In the genomic region with DNA sequence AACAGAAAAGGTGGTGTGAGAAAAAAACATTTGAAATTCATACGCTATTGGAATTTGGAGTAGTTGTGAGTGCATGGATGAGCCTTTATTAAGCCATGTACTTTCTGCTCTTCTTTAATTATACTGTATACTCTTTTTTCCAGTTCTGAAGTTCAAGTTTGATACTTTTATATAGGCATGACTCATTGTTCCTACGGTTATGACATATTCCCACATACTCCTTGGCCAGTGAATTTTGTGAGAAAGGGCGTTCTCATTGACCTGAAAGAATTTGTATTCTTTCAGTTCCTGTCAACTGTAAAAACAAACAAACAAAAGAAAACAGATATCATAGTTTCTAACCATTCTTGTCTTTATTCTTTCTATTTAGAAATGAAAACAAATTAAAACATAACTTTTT, we compare ENCODE assay signal across 17 cellular contexts.
DNase-seq lines count a peak whose midpoint lies in the region; ATAC-seq, FAIRE-seq and TF ChIP-seq lines count a peak whose summit lies in the region.
"Had no signal": no experiment of that assay in that cellular context is flagged by ENCODE, and none has a peak within 500 bp of the region (broad histone marks: within the 10 kb centered on the region; RNA-seq: fewer than 3 reads in every experiment).

No MANE protein-coding gene starts in this region.

- H3K4me3 ChIP-seq in GM23338 (no peak overlapping the region), fibroblast of mammary gland (ENCODE audit: control insufficient read depth, low read depth, low read length) (no peak overlapping the region), pancreas (no peak overlapping the region), A673 (ENCODE audit: low read depth, low read length, poor library complexity, severe bottlenecking) (no peak overlapping the region)
- H3K4me3 ChIP-seq: GM12878, transverse colon had no signal

- H3K27me3 Mint-ChIP-seq in GM23338 (ENCODE audit: insufficient read depth, low read depth, poor library complexity) (peaks cover 2% of the 10 kb centered on the region), mesothelial cell of epicardium (ENCODE audit: low read depth) (no peaks in the 10 kb centered on the region)
- H3K27me3 Mint-ChIP-seq: central memory CD8-positive, alpha-beta T cell had no signal

- H3K36me3 Mint-ChIP-seq in GM23338 (ENCODE audit: low read depth), result no peaks in the 10 kb centered on the region
- H3K36me3 Mint-ChIP-seq in mesothelial cell of epicardium, result no peaks in the 10 kb centered on the region
- H3K36me3 Mint-ChIP-seq: WTC11 had no signal

- no peaks in the 10 kb centered on the region for H3K9me3 Mint-ChIP-seq in GM23338
- H3K9me3 Mint-ChIP-seq in mesothelial cell of epicardium, result no peaks in the 10 kb centered on the region
- H3K9me3 Mint-ChIP-seq: WTC11 had no signal

- TF ChIP-seq CTCF in GM23338 (conservative IDR thresholded peaks at IDR 0.05; ENCODE audit: low read depth in 2 of 2) (no peak), fibroblast of mammary gland (conservative IDR thresholded peaks at IDR 0.05; ENCODE audit: control insufficient read depth, insufficient read depth, low read depth, low read length) (no peak), pancreas (IDR thresholded peaks at IDR 0.05) (no peak), A673 (conservative IDR thresholded peaks at IDR 0.05; ENCODE audit: low read depth, low read length) (no peak), mesothelial cell of epicardium (IDR thresholded peaks at IDR 0.05; ENCODE audit: unreplicated experiment) (no peak)

- H3K9me3 ChIP-seq in pancreas (no peaks in the 10 kb centered on the region), A673 (ENCODE audit: low read depth, low read length, poor library complexity, severe bottlenecking) (no peaks in the 10 kb centered on the region)
- H3K9me3 ChIP-seq: BE2C, transverse colon had no signal

- POLR2A ChIA-PET in A673 (lab: Charles Lee; ENCODE audit: low non-redundant PET), result no interaction called here

- 0 out of 2 replicates have a peak overlapping the region, but pooled peaks have one; percentile 58 for H2AFZ ChIP-seq in GM23338

- H3K27ac ChIP-seq in GM23338 (ENCODE audit: low read depth) (no peak overlapping the region), pancreas (no peak overlapping the region), A673 (ENCODE audit: low read depth, low read length, poor library complexity, severe bottlenecking) (no peak overlapping the region)
- H3K27ac ChIP-seq: transverse colon had no signal

- H3K4me3 Mint-ChIP-seq in GM23338 (no peak overlapping the region), mesothelial cell of epicardium (no peak overlapping the region)
- H3K4me3 Mint-ChIP-seq: central memory CD8-positive, alpha-beta T cell; WTC11 had no signal

- no peaks in the 10 kb centered on the region for H3K27me3 ChIP-seq in GM23338 (ENCODE audit: insufficient read depth)
- H3K27me3 ChIP-seq in pancreas, result no peaks in the 10 kb centered on the region
- no peaks in the 10 kb centered on the region for H3K27me3 ChIP-seq in A673 (replicated peaks; ENCODE audit: insufficient read depth, low read depth, low read length, poor library complexity)
- H3K27me3 ChIP-seq: BE2C, transverse colon had no signal

- WGBS in pancreas, 2 donors, result 90 to 93% methylated on average over 3 of the region's 3 CpGs

- CTCF ChIA-PET in A673 (lab: Charles Lee), result no interaction called here

- peaks cover 6% of the 10 kb centered on the region; the same call in 1 of the 2 replicates for H3K9me2 ChIP-seq in GM23338 (ENCODE audit: insufficient read depth)

- intact Hi-C loops in pancreas (cut with DNase I), result loop anchor here in 1 of 3 donors (10.0 kb wide), 1 partner anchor 138 kb away; no protein-coding TSS in a partner anchor
- intact Hi-C loops in A673 (cut with micrococcal nuclease; ENCODE audit: unreplicated experiment), result no loop called here

- FAIRE-seq in pancreas (lab: Jason Lieb, UNC), result peak; percentile 51
- FAIRE-seq: GM12878 had no signal

- H3K27ac Mint-ChIP-seq in GM23338, result no peak overlapping the region
- H3K27ac Mint-ChIP-seq in mesothelial cell of epicardium, result no peak overlapping the region

- H3K36me3 ChIP-seq in GM23338 (ENCODE audit: insufficient read depth) (no peaks in the 10 kb centered on the region), pancreas (no peaks in the 10 kb centered on the region), A673 (ENCODE audit: insufficient read depth, low read length, poor library complexity, severe bottlenecking) (no peaks in the 10 kb centered on the region)
- H3K36me3 ChIP-seq: BE2C, transverse colon had no signal

- ATAC-seq in GM23338 (no peak), pancreas (no peak)
- ATAC-seq: esophagus mucosa, WTC11 had no signal

- DNase-seq in GM23338 (ENCODE audit: low spot score), result no peak
- DNase-seq in amniotic epithelial cell (ENCODE audit: low read depth), result peak; percentile 83
- peak; percentile 83 for DNase-seq in fibroblast of mammary gland (ENCODE audit: low read depth)
- DNase-seq in pancreas, result no peak
- DNase-seq in NCI-H2196 treated with DMSO at 0.1 percent for 48 hours (lab: John Stamatoyannopoulos, UW; ENCODE audit: unreplicated experiment), result no peak
- no peak for DNase-seq in medulla oblongata (ENCODE audit: extremely low spot score)
- DNase-seq in A673 (ENCODE audit: low spot score), result no peak
- no peak for DNase-seq in mesothelial cell of epicardium (ENCODE audit: low spot score in 2 of 2, unreplicated experiment in 2 of 2)
- DNase-seq: BE2C, DND-41, midbrain, NCI-H2227 treated with DMSO at 0.1 percent for 48 hours, transverse colon had no signal

- H4K20me1 ChIP-seq in GM23338 (replicated peaks; ENCODE audit: insufficient read depth), result no peaks in the 10 kb centered on the region

- BruUV-seq in A673 (replicated peaks; lab: Mats Ljungman, UMichigan), result no TSS peak

- peaks cover 31% of the 10 kb centered on the region for H3K4me1 ChIP-seq in GM23338 (ENCODE audit: insufficient read depth)
- no peaks in the 10 kb centered on the region for H3K4me1 ChIP-seq in pancreas
- no peaks in the 10 kb centered on the region for H3K4me1 ChIP-seq in A673 (ENCODE audit: insufficient read depth, low read length, poor library complexity, severe bottlenecking)
- H3K4me1 ChIP-seq: BE2C had no signal

- H3F3A ChIP-seq in GM23338 (replicated peaks; ENCODE audit: low read depth), result no peaks in the 10 kb centered on the region

- H3K79me2 ChIP-seq in GM23338 (replicated peaks; ENCODE audit: insufficient read depth), result no peaks in the 10 kb centered on the region

- H3K4me1 Mint-ChIP-seq in GM23338 (peaks cover 16% of the 10 kb centered on the region), mesothelial cell of epicardium (peaks cover 23% of the 10 kb centered on the region)
- H3K4me1 Mint-ChIP-seq: central memory CD8-positive, alpha-beta T cell had no signal

- H3K4me2 ChIP-seq in GM23338, result no peak overlapping the region

TF ChIP-seq in GM23338, 12 proteins besides CTCF, POLR2A, EP300 and RAD21 (continues in another document):
- TF ChIP-seq NANOG (IDR thresholded peaks at IDR 0.05; ENCODE audit: borderline replicate concordance) (no peak), JUNB (IDR thresholded peaks at IDR 0.05; ENCODE audit: unreplicated experiment) (no peak), ZNF114 (CRISPR knock-in tag; IDR thresholded peaks at IDR 0.05) (no peak), STAT1 (IDR thresholded peaks at IDR 0.05; ENCODE audit: unreplicated experiment) (no peak), EZH2 (IDR thresholded peaks at IDR 0.05; ENCODE audit: low read depth, unreplicated experiment) (no peak), CREB1 (CRISPR knock-in tag; IDR thresholded peaks at IDR 0.05; ENCODE audit: low read depth) (no peak)
- TF ChIP-seq, protein P1, sequence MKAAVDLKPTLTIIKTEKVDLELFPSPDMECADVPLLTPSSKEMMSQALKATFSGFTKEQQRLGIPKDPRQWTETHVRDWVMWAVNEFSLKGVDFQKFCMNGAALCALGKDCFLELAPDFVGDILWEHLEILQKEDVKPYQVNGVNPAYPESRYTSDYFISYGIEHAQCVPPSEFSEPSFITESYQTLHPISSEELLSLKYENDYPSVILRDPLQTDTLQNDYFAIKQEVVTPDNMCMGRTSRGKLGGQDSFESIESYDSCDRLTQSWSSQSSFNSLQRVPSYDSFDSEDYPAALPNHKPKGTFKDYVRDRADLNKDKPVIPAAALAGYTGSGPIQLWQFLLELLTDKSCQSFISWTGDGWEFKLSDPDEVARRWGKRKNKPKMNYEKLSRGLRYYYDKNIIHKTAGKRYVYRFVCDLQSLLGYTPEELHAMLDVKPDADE (IDR thresholded peaks at IDR 0.05), result no peak
- TF ChIP-seq, protein P2, sequence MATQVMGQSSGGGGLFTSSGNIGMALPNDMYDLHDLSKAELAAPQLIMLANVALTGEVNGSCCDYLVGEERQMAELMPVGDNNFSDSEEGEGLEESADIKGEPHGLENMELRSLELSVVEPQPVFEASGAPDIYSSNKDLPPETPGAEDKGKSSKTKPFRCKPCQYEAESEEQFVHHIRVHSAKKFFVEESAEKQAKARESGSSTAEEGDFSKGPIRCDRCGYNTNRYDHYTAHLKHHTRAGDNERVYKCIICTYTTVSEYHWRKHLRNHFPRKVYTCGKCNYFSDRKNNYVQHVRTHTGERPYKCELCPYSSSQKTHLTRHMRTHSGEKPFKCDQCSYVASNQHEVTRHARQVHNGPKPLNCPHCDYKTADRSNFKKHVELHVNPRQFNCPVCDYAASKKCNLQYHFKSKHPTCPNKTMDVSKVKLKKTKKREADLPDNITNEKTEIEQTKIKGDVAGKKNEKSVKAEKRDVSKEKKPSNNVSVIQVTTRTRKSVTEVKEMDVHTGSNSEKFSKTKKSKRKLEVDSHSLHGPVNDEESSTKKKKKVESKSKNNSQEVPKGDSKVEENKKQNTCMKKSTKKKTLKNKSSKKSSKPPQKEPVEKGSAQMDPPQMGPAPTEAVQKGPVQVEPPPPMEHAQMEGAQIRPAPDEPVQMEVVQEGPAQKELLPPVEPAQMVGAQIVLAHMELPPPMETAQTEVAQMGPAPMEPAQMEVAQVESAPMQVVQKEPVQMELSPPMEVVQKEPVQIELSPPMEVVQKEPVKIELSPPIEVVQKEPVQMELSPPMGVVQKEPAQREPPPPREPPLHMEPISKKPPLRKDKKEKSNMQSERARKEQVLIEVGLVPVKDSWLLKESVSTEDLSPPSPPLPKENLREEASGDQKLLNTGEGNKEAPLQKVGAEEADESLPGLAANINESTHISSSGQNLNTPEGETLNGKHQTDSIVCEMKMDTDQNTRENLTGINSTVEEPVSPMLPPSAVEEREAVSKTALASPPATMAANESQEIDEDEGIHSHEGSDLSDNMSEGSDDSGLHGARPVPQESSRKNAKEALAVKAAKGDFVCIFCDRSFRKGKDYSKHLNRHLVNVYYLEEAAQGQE (IDR thresholded peaks at IDR 0.05; ENCODE audit: unreplicated experiment), result no peak

Comparison
In these comparisons a context has a peak if more than half of its experiments do, and no peak if none do; other contexts are left out.
1. DNase-seq: peak in amniotic epithelial cell (single experiment) and fibroblast of mammary gland (single experiment); none in GM23338 (single experiment), pancreas (0 of 6), NCI-H2196 treated with DMSO at 0.1 percent for 48 hours (single experiment), medulla oblongata (single experiment), A673 (single experiment) and mesothelial cell of epicardium (0 of 2).